Comparison of ENCODE assay signal across 8 cellular contexts in the genomic region with DNA sequence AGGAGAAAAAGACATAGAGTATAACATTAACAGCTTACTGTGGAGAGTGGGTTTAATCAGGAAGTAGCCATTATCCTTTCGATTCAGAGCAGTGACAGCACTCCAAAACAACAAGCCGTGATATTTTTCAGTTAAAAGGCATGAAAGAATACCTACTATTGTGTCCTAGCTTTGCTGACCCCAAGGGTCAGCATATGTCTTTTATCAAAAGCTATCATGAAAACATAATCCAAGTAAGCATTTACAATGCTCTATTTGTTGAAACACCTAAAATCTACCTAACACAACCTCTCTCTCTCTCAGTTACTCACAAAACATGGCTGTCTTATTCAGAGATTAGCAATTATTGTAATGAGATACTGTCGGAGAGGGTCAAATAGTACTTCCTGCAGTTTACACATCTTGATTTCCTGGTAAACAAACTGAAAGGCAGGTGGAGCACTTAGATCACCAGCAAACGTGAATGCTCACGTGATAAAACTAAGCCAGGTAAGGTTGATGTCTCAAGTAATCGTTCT.
DNase-seq lines count a peak whose midpoint lies in the region; ATAC-seq, FAIRE-seq and TF ChIP-seq lines count a peak whose summit lies in the region.

No MANE protein-coding gene starts in this region.

- H3K9me3 ChIP-seq in SU-DHL-6 (ENCODE audit: insufficient read depth, low read length) (no peaks in the 10 kb centered on the region), endothelial cell of umbilical vein (replicated peaks; ENCODE audit: control insufficient read depth, insufficient read depth, low read length) (no peaks in the 10 kb centered on the region), muscle layer of colon (ENCODE audit: low read length) (no peaks in the 10 kb centered on the region)

- TSS peak; percentile 67 for BruUV-seq in endothelial cell of umbilical vein (replicated peaks; lab: Mats Ljungman, UMichigan)

- peaks cover 20% of the 10 kb centered on the region for H3F3A ChIP-seq in SU-DHL-6 (ENCODE audit: insufficient read depth)

- H3K4me3 ChIP-seq in NB4 (ENCODE audit: low read depth, low read length): peak overlapping the region; percentile 70
- H3K4me3 ChIP-seq in SU-DHL-6 (ENCODE audit: insufficient read depth, low read length, poor library complexity, severe bottlenecking): peak overlapping the region; percentile 63
- H3K4me3 ChIP-seq in endothelial cell of umbilical vein (replicated peaks in 1 of 3; ENCODE audit: insufficient read depth in 1 of 3, low read depth in 1 of 3, low read length in 3 of 3): peak overlapping the region; percentile 27 to 86 (median 59)
- H3K4me3 ChIP-seq in muscle layer of colon (ENCODE audit: low read depth in 1 of 2, low read length in 2 of 2): peak overlapping the region in 1 of 2 donors; percentile 43

- H3K36me3 ChIP-seq in SU-DHL-6 (ENCODE audit: low read length) (no peaks in the 10 kb centered on the region), endothelial cell of umbilical vein (ENCODE audit: control insufficient read depth in 2 of 2, extremely low read depth in 1 of 2, insufficient read depth in 2 of 2, low read length in 2 of 2) (no peaks in the 10 kb centered on the region), muscle layer of colon (ENCODE audit: insufficient read depth, low read length) (no peaks in the 10 kb centered on the region)

- no peaks in the 10 kb centered on the region for H3K9me1 ChIP-seq in endothelial cell of umbilical vein (replicated peaks; ENCODE audit: control insufficient read depth, extremely low read depth, insufficient read depth, low read length)

- H3K79me2 ChIP-seq in SU-DHL-6 (ENCODE audit: insufficient read depth, low read length): no peaks in the 10 kb centered on the region; the same call in 1 of the 2 replicates
- peaks cover 4% of the 10 kb centered on the region for H3K79me2 ChIP-seq in endothelial cell of umbilical vein (ENCODE audit: control insufficient read depth, insufficient read depth, low read length)

- dilution Hi-C loops in endothelial cell of umbilical vein (cut with MboI; ENCODE audit: extremely low pct_ligation_motif_present, low sequenced_read_pairs): no loop called here

- no peaks in the 10 kb centered on the region for H3K9me2 ChIP-seq in SU-DHL-6 (replicated peaks; ENCODE audit: insufficient read depth, low read length)

- H3K4me2 ChIP-seq in SU-DHL-6 (ENCODE audit: low read depth, low read length, poor library complexity, severe bottlenecking) (peak overlapping the region; percentile 74), endothelial cell of umbilical vein (ENCODE audit: insufficient read depth, low read length) (peak overlapping the region; percentile 98)

- intact Hi-C loops in endothelial cell of umbilical vein (cut with micrococcal nuclease): no loop called here

- CTCF ChIA-PET in endothelial cell of umbilical vein (lab: Charles Lee): interaction anchor here (0.9 to 1.5 kb wide), 6 partner anchors 9 to 88 kb away, joined by 3 to 6 read pairs (median 4); no protein-coding TSS in a partner anchor

- peaks cover 18% of the 10 kb centered on the region for H3K4me1 ChIP-seq in endothelial cell of umbilical vein (ENCODE audit: control insufficient read depth, extremely low read depth, insufficient read depth, low read length)
- peaks cover 22% of the 10 kb centered on the region for H3K4me1 ChIP-seq in muscle layer of colon (ENCODE audit: insufficient read depth, low read length)

- H3K9ac ChIP-seq in SU-DHL-6 (ENCODE audit: low read length) (peak overlapping the region; percentile 56), endothelial cell of umbilical vein (replicated peaks; ENCODE audit: extremely low read depth, insufficient read depth, low read length) (peak overlapping the region; percentile 75), muscle layer of colon (ENCODE audit: low read length) (peak overlapping the region; percentile 27)

- DNase-seq in AG08396 (ENCODE audit: low spot score) (peak; percentile 8), NB4 (ENCODE audit: low read depth) (peak; percentile 48), endothelial cell of umbilical vein (ENCODE audit: low read depth, low spot score) (peak; percentile 77), nucleus accumbens (lab: John Stamatoyannopoulos, UW) (no peak)

- H3K27ac ChIP-seq in SU-DHL-6 (ENCODE audit: low read depth, low read length): peak overlapping the region; percentile 48
- H3K27ac ChIP-seq in endothelial cell of umbilical vein (ENCODE audit: insufficient read depth, low read depth, low read length): peak overlapping the region; percentile 75
- no peak overlapping the region for H3K27ac ChIP-seq in muscle layer of colon (ENCODE audit: low read depth, low read length)

- no peaks in the 10 kb centered on the region for H3K27me3 ChIP-seq in SU-DHL-6 (ENCODE audit: low read length)
- no peaks in the 10 kb centered on the region for H3K27me3 ChIP-seq in endothelial cell of umbilical vein (ENCODE audit: control insufficient read depth in 2 of 2, insufficient read depth in 2 of 2, low read length in 2 of 2)
- H3K27me3 ChIP-seq in muscle layer of colon (ENCODE audit: control insufficient read depth in 1 of 2, insufficient read depth in 2 of 2, low read length in 2 of 2): no peaks in the 10 kb centered on the region

- TF ChIP-seq CTCF in NB4 (IDR thresholded peaks at IDR 0.05; ENCODE audit: low read depth, low read length) (no peak), SU-DHL-6 (IDR thresholded peaks at IDR 0.05; ENCODE audit: insufficient read depth, low read length, poor library complexity, severe bottlenecking) (no peak), endothelial cell of umbilical vein (IDR thresholded peaks at IDR 0.05; ENCODE audit: extremely low read depth in 1 of 2, insufficient read depth in 1 of 2, low read depth in 1 of 2, low read length in 2 of 2) (no peak)

- H4K20me1 ChIP-seq in SU-DHL-6 (ENCODE audit: low read depth, low read length) (no peaks in the 10 kb centered on the region), endothelial cell of umbilical vein (replicated peaks; ENCODE audit: control insufficient read depth, extremely low read depth, insufficient read depth, low read length) (no peaks in the 10 kb centered on the region)

- peak; percentile 65 for FAIRE-seq in endothelial cell of umbilical vein (lab: Jason Lieb, UNC)

- peak; percentile 81 for ATAC-seq in HG02678 (IDR thresholded peaks at IDR 0.05; ENCODE audit: unreplicated experiment)

- peak; percentile 36 for TF ChIP-seq POLR2A in GM15510 (IDR thresholded peaks at IDR 0.05; ENCODE audit: borderline replicate concordance, extremely low read depth, insufficient read length)
- TF ChIP-seq POLR2A in NB4 (IDR thresholded peaks at IDR 0.05; ENCODE audit: extremely low read depth, insufficient read length): no peak
- no peak for TF ChIP-seq POLR2A in endothelial cell of umbilical vein (IDR thresholded peaks at IDR 0.05; ENCODE audit: low read depth, low read length)

- POLR2A ChIA-PET in endothelial cell of umbilical vein (lab: Charles Lee): no interaction called here

- H2AFZ ChIP-seq in SU-DHL-6 (ENCODE audit: low read depth, low read length, severe bottlenecking): peak overlapping the region; percentile 70
- peak overlapping the region; percentile 85 for H2AFZ ChIP-seq in endothelial cell of umbilical vein (ENCODE audit: low read depth, low read length)

TF ChIP-seq in endothelial cell of umbilical vein, 7 proteins besides CTCF, POLR2A, EP300 and RAD21:
- TF ChIP-seq GATA2 (IDR thresholded peaks at IDR 0.05; ENCODE audit: insufficient read depth, insufficient read length, low read depth, low read length) (peak; percentile 13), EZH2 (IDR thresholded peaks at IDR 0.05; ENCODE audit: borderline replicate concordance, low read depth, low read length, severe bottlenecking) (no peak)

Comparison
In these comparisons a context has a peak if more than half of its experiments do, and no peak if none do; other contexts are left out.
1. DNase-seq: peak in AG08396 (single experiment), NB4 (single experiment) and endothelial cell of umbilical vein (single experiment); none in nucleus accumbens (0 of 56).
2. Peak in every context shown above with its lines, with median percentiles within 50 percentile points of each other: H3K9ac ChIP-seq.